Comparison of ENCODE assay signal across 32 cellular contexts in genomic region chr14:29566194-29566593, GRCh38.
DNase-seq lines count a peak whose midpoint lies in the region; ATAC-seq, FAIRE-seq and TF ChIP-seq lines count a peak whose summit lies in the region.
"Had no signal": no experiment of that assay in that cellular context is flagged by ENCODE, and none has a peak within 500 bp of the region (broad histone marks: within the 10 kb centered on the region; RNA-seq: fewer than 3 reads in every experiment).

No MANE protein-coding gene starts in this region.

- no peaks in the 10 kb centered on the region for H4K20me1 ChIP-seq in K562 (replicated peaks; ENCODE audit: control insufficient read depth, insufficient read depth, low read length)
- H4K20me1 ChIP-seq: BLaER1; BLaER1 treated with 17β-estradiol and CSF1 and Interleukin-3, amounts not matched to agents 10 nM and 100 nM had no signal

- no peak for TF ChIP-seq RAD21 in K562 (CRISPR knock-in tag; conservative IDR thresholded peaks at IDR 0.05 in 1 of 2, IDR thresholded peaks at IDR 0.05 in 1 of 2)

- no peak overlapping the region for H3K4me2 ChIP-seq in K562 (ENCODE audit: insufficient read depth, low read length)
- H3K4me2 ChIP-seq: A549; BLaER1; BLaER1 treated with 17β-estradiol and CSF1 and Interleukin-3, amounts not matched to agents 10 nM and 100 nM had no signal

- CTCF ChIA-PET in HEK293 (lab: Yijun Ruan, JAX): no interaction called here
- CTCF ChIA-PET in K562 (lab: Yijun Ruan, JAX; ENCODE audit: low intra/inter-chr PET ratio): no interaction called here

- H3K9me3 ChIP-seq in HEK293 (ENCODE audit: control insufficient read depth, insufficient read depth, low read depth, low read length) (no peaks in the 10 kb centered on the region), adipocyte (ENCODE audit: control insufficient read depth, low read length) (peaks cover 19% of the 10 kb centered on the region), K562 (replicated peaks; ENCODE audit: control insufficient read depth, insufficient read depth, low read depth, low read length) (no peaks in the 10 kb centered on the region), BE2C (0 out of 2 replicates have a peak, but pooled peaks cover 3% of the 10 kb centered on the region)
- H3K9me3 ChIP-seq: Caco-2 had no signal

- no peak overlapping the region for H3K27ac ChIP-seq in HEK293 (ENCODE audit: extremely low read depth, low read depth, low read length)
- H3K27ac ChIP-seq in K562 (ENCODE audit: extremely low read depth, low read depth, low read length): no peak overlapping the region
- H3K27ac ChIP-seq: 22Rv1; A549; BLaER1; BLaER1 treated with 17β-estradiol and CSF1 and Interleukin-3, amounts not matched to agents 10 nM and 100 nM; C4-2B had no signal

- BruUV-seq in K562 (replicated peaks; lab: Mats Ljungman, UMichigan): no TSS peak

- H3K4me1 ChIP-seq in HEK293 (ENCODE audit: control insufficient read depth, insufficient read depth, low read length): no peaks in the 10 kb centered on the region
- H3K4me1 ChIP-seq in adipocyte (ENCODE audit: control insufficient read depth, insufficient read depth, low read length): no peaks in the 10 kb centered on the region
- H3K4me1 ChIP-seq in K562 (replicated peaks in 1 of 2; ENCODE audit: control insufficient read depth in 2 of 2, insufficient read depth in 2 of 2, low read length in 2 of 2): no peaks in the 10 kb centered on the region
- H3K4me1 ChIP-seq in BE2C: no peaks in the 10 kb centered on the region
- H3K4me1 ChIP-seq: A549; BLaER1 treated with 17β-estradiol and CSF1 and Interleukin-3, amounts not matched to agents 10 nM and 100 nM; Caco-2 had no signal

- DNase-seq in adipocyte (ENCODE audit: low read depth): no peak
- DNase-seq in K562 (ENCODE audit: extremely low read depth in 1 of 4, low spot score in 3 of 4): no peak
- DNase-seq in BE2C: no peak
- no peak for DNase-seq in DMS53 treated with DMSO at 0.1 percent for 48 hours (lab: John Stamatoyannopoulos, UW; ENCODE audit: unreplicated experiment)
- no peak for DNase-seq in effector CD8-positive, alpha-beta T cell (lab: John Stamatoyannopoulos, UW)
- DNase-seq: 8988T; ACHN; AML-193; C1 segment of cervical spinal cord; Caco-2; Calu3; CD4-positive, alpha-beta memory T cell; CD4-positive, alpha-beta T cell; CD4-positive, CD25-positive, alpha-beta regulatory T cell; CD8-positive, alpha-beta memory T cell; CD8-positive, alpha-beta T cell; COR-L47; DMS 273 treated with DMSO at 0.1 percent for 48 hours; DMS153; DMS53; DMS79; DMS79 treated with DMSO at 0.1 percent for 48 hours; DND-41; EL had no signal

- no peak for FAIRE-seq in K562 (lab: Jason Lieb, UNC)
- FAIRE-seq: A204.1, A549, D721Med had no signal

- H2AFZ ChIP-seq in K562 (ENCODE audit: low read depth, low read length): no peak overlapping the region

- intact Hi-C loops in K562 (cut with micrococcal nuclease): no loop called here

- TF ChIP-seq POLR2A in K562 (conservative IDR thresholded peaks at IDR 0.05): no peak

- H3K4me3 ChIP-seq in HEK293 (ENCODE audit: low read depth, low read length) (no peak overlapping the region), adipocyte (ENCODE audit: low read length) (peak overlapping the region; percentile 11), K562 (no peak overlapping the region), BE2C (ENCODE audit: low read depth, low read length) (no peak overlapping the region)
- H3K4me3 ChIP-seq: A549; BLaER1; BLaER1 treated with 17β-estradiol and CSF1 and Interleukin-3, amounts not matched to agents 10 nM and 100 nM had no signal

- H3K27me3 ChIP-seq in adipocyte (replicated peaks; ENCODE audit: control insufficient read depth, insufficient read depth, low read length): no peaks in the 10 kb centered on the region
- no peaks in the 10 kb centered on the region for H3K27me3 ChIP-seq in K562 (ENCODE audit: control insufficient read depth in 2 of 2, insufficient read depth in 2 of 2, low read length in 2 of 2)
- no peaks in the 10 kb centered on the region for H3K27me3 ChIP-seq in BE2C
- H3K27me3 ChIP-seq: BLaER1; BLaER1 treated with 17β-estradiol and CSF1 and Interleukin-3, amounts not matched to agents 10 nM and 100 nM had no signal

- no peak for TF ChIP-seq EP300 in K562 (IDR thresholded peaks at IDR 0.05; ENCODE audit: low read length)

- H3K36me3 ChIP-seq in HEK293 (ENCODE audit: control insufficient read depth in 2 of 2, insufficient read depth in 1 of 2, low read length in 2 of 2) (no peaks in the 10 kb centered on the region), adipocyte (ENCODE audit: control insufficient read depth, insufficient read depth, low read length, severe bottlenecking) (no peaks in the 10 kb centered on the region), K562 (ENCODE audit: control insufficient read depth, insufficient read depth, low read length) (no peaks in the 10 kb centered on the region), BE2C (no peaks in the 10 kb centered on the region)
- H3K36me3 ChIP-seq: BLaER1; BLaER1 treated with 17β-estradiol and CSF1 and Interleukin-3, amounts not matched to agents 10 nM and 100 nM had no signal

- TF ChIP-seq CTCF in HEK293 (tag by site-specific recombination; IDR thresholded peaks at IDR 0.05) (no peak), K562 (IDR thresholded peaks at IDR 0.05 in 2 of 3, conservative IDR thresholded peaks at IDR 0.05 in 1 of 3; ENCODE audit: insufficient read depth in 2 of 3, low read depth in 1 of 3, low read length in 3 of 3) (no peak), BE2C (IDR thresholded peaks at IDR 0.05; ENCODE audit: low read depth, low read length) (no peak)

- POLR2A ChIA-PET in HEK293 (lab: Yijun Ruan, JAX) (no interaction called here), K562 (lab: Yijun Ruan, JAX) (no interaction called here)

- WGBS in K562 (ENCODE audit: insufficient coverage, low coverage, missing lambda C conversion rate): 0% methylated on average over 1 of the region's 1 CpG

- H3K79me2 ChIP-seq in K562 (ENCODE audit: control insufficient read depth, insufficient read depth, low read length): no peaks in the 10 kb centered on the region

- in situ Hi-C loops in K562 (cut with MboI): loop anchor here (25.0 kb wide), 1 partner anchor 446 kb away; no protein-coding TSS in a partner anchor

- no peak for ATAC-seq in K562
- ATAC-seq: A549; CD8-positive, alpha-beta T cell had no signal

- H3K9ac ChIP-seq in adipocyte (ENCODE audit: low read length) (no peak overlapping the region), K562 (ENCODE audit: insufficient read depth in 1 of 2, low read depth in 2 of 2, low read length in 2 of 2) (no peak overlapping the region)
- H3K9ac ChIP-seq: BLaER1; BLaER1 treated with 17β-estradiol and CSF1 and Interleukin-3, amounts not matched to agents 10 nM and 100 nM had no signal

- no peaks in the 10 kb centered on the region for H3K9me1 ChIP-seq in K562 (ENCODE audit: control insufficient read depth, insufficient read depth, low read length)

TF ChIP-seq in HEK293, 187 proteins besides CTCF, POLR2A, EP300 and RAD21 (continues in another document):
- TF ChIP-seq ZNF707 (tag by site-specific recombination; IDR thresholded peaks at IDR 0.05): peak; percentile 78
- no peak for TF ChIP-seq ZNF473 (tag by site-specific recombination; IDR thresholded peaks at IDR 0.05)
- no peak for TF ChIP-seq ZNF747 (tag by site-specific recombination; IDR thresholded peaks at IDR 0.05)
- TF ChIP-seq, protein P1, sequence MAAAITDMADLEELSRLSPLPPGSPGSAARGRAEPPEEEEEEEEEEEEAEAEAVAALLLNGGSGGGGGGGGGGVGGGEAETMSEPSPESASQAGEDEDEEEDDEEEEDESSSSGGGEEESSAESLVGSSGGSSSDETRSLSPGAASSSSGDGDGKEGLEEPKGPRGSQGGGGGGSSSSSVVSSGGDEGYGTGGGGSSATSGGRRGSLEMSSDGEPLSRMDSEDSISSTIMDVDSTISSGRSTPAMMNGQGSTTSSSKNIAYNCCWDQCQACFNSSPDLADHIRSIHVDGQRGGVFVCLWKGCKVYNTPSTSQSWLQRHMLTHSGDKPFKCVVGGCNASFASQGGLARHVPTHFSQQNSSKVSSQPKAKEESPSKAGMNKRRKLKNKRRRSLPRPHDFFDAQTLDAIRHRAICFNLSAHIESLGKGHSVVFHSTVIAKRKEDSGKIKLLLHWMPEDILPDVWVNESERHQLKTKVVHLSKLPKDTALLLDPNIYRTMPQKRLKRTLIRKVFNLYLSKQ (tag by site-specific recombination; IDR thresholded peaks at IDR 0.05; ENCODE audit: borderline replicate concordance): no peak
- no peak for TF ChIP-seq ZNF157 (tag by site-specific recombination; IDR thresholded peaks at IDR 0.05)
- no peak for TF ChIP-seq ZNF658 (tag by site-specific recombination; IDR thresholded peaks at IDR 0.05)
- no peak for TF ChIP-seq KLF9 (tag by site-specific recombination; IDR thresholded peaks at IDR 0.05; ENCODE audit: low read depth)

TF ChIP-seq in K562, 482 proteins besides CTCF, POLR2A, EP300 and RAD21:
- TF ChIP-seq ZNF707 (CRISPR knock-in tag; conservative IDR thresholded peaks at IDR 0.05) (peak; percentile 88), KDM1A (IDR thresholded peaks at IDR 0.05) (no peak)

Comparison
In these comparisons a context has a peak if more than half of its experiments do, and no peak if none do; other contexts are left out.
1. Of the 44 proteins assayed by ChIP-seq in both K562 and HEK293: peak only in K562: none; only in HEK293: none; in both: ZNF707; in neither: 43.